Comparison of ENCODE assay signal across 2 cellular contexts in the genomic region with DNA sequence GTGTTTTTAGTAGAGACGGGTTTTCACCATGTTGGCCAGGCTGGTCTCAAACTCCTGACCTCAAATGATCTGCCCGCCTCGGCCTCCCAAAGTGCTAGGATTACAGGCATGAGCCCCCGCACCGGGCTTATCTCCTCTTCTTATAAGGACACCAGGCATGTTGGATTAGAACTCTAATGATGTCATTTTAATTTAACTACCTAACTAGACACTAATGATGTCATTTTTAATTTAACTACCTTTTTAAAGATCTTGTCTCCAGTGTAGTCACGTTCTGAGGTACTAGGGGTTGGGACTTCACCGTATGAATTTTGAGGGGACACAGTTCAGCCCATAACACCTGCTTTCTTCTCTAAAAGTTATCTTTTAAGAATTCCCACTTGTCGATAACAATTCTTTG.
TF ChIP-seq lines count a peak whose summit lies in the region.

No MANE protein-coding gene starts in this region.

TF ChIP-seq in HepG2, 621 proteins besides CTCF, POLR2A, EP300 and RAD21:
- TF ChIP-seq ATF7 (IDR thresholded peaks at IDR 0.05) (peak; percentile 62), ATF7 (CRISPR knock-in tag; IDR thresholded peaks at IDR 0.05) (no peak), ZNF296 (CRISPR knock-in tag; conservative IDR thresholded peaks at IDR 0.05) (no peak), ZNF232 (CRISPR knock-in tag; IDR thresholded peaks at IDR 0.05; ENCODE audit: borderline replicate concordance) (no peak), SP1 (IDR thresholded peaks at IDR 0.05) (no peak), SP1 (CRISPR knock-in tag; IDR thresholded peaks at IDR 0.05) (no peak)

TF ChIP-seq in GM12878, 131 proteins besides CTCF, POLR2A, EP300 and RAD21:
- TF ChIP-seq, protein P1, sequence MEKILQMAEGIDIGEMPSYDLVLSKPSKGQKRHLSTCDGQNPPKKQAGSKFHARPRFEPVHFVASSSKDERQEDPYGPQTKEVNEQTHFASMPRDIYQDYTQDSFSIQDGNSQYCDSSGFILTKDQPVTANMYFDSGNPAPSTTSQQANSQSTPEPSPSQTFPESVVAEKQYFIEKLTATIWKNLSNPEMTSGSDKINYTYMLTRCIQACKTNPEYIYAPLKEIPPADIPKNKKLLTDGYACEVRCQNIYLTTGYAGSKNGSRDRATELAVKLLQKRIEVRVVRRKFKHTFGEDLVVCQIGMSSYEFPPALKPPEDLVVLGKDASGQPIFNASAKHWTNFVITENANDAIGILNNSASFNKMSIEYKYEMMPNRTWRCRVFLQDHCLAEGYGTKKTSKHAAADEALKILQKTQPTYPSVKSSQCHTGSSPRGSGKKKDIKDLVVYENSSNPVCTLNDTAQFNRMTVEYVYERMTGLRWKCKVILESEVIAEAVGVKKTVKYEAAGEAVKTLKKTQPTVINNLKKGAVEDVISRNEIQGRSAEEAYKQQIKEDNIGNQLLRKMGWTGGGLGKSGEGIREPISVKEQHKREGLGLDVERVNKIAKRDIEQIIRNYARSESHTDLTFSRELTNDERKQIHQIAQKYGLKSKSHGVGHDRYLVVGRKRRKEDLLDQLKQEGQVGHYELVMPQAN (conservative IDR thresholded peaks at IDR 0.05), result no peak
- TF ChIP-seq ZBTB33 (IDR thresholded peaks at IDR 0.05), result no peak
- TF ChIP-seq GABPA (IDR thresholded peaks at IDR 0.05; ENCODE audit: low read depth), result no peak
- no peak for TF ChIP-seq ZNF274 (IDR thresholded peaks at IDR 0.05; ENCODE audit: insufficient read depth, insufficient read length)
- 0 out of 2 replicates have a peak, but pooled peaks have one; percentile 29 for TF ChIP-seq ATF7 (IDR thresholded peaks at IDR 0.05; ENCODE audit: low read depth)
- no peak for TF ChIP-seq ZSCAN29 (IDR thresholded peaks at IDR 0.05)
- TF ChIP-seq, protein P2, sequence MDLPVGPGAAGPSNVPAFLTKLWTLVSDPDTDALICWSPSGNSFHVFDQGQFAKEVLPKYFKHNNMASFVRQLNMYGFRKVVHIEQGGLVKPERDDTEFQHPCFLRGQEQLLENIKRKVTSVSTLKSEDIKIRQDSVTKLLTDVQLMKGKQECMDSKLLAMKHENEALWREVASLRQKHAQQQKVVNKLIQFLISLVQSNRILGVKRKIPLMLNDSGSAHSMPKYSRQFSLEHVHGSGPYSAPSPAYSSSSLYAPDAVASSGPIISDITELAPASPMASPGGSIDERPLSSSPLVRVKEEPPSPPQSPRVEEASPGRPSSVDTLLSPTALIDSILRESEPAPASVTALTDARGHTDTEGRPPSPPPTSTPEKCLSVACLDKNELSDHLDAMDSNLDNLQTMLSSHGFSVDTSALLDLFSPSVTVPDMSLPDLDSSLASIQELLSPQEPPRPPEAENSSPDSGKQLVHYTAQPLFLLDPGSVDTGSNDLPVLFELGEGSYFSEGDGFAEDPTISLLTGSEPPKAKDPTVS (IDR thresholded peaks at IDR 0.05; ENCODE audit: low read depth, low read length), result no peak
- TF ChIP-seq GATAD2B (conservative IDR thresholded peaks at IDR 0.05; ENCODE audit: low read depth), result no peak
- no peak for TF ChIP-seq NRF1 (conservative IDR thresholded peaks at IDR 0.05; ENCODE audit: low read depth, low read length)
